ENCODE assay signal across 14 cellular contexts in the genomic region with DNA sequence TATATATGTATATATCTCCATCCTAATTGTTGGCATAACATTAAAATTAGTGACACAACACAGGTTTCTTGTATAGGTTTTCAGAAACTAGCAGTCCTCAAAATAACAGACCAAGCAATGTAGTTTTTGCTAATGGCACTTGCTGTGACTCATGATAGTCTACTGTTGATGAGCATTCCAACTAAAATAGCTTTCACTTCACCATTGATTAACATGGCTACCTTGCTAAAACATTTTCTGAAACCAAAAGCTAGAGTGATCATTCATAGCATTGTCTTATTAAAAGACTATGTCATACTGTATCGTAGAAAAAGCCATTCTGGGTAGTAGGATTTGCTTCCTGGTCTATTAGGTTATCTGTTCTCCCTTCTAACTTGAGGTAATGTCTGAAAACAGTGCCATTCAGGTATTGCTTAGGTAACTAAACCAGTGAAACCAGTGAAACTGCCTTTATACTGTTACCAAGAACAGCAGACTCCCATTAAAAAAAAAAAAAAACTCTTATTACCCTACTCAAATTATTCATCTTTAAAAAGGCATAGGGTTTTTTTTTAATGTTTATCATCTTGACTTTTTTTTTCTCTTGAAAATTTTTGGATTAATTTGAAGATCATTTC. TPM values are rescaled to one million over a fixed set of nuclear protein-coding genes. Genes with fewer than 3 reads are reported as not detected.
DNase-seq lines count a peak whose midpoint lies in the region; ATAC-seq, FAIRE-seq and TF ChIP-seq lines count a peak whose summit lies in the region.
"Had no signal": no experiment of that assay in that cellular context is flagged by ENCODE, and none has a peak within 500 bp of the region (broad histone marks: within the 10 kb centered on the region; RNA-seq: fewer than 3 reads in every experiment).

No MANE protein-coding gene starts in this region.

- H3K27me3 Mint-ChIP-seq in activated CD4-positive, alpha-beta memory T cell treated with anti-CD3 and anti-CD28 coated beads for 36 hours: no peaks in the 10 kb centered on the region
- no peaks in the 10 kb centered on the region for H3K27me3 Mint-ChIP-seq in natural killer cell treated with Interleukin-12 subunit alpha and Interleukin-12 subunit beta and Interleukin-15 and Interleukin-18, amount 100 ng/mL, for 72 hours

- in situ Hi-C loops in Caki2 (cut with HindIII; ENCODE audit: low pct_unique_long_range_greater_than_20kb, low sequenced_read_pairs): no loop called here

- H3K4me3 ChIP-seq in HEK293 (ENCODE audit: low read depth, low read length): no peak overlapping the region

- peaks cover 16% of the 10 kb centered on the region for H3K4me1 ChIP-seq in HEK293 (ENCODE audit: control insufficient read depth, insufficient read depth, low read length)

- H3K9me3 ChIP-seq in HEK293 (ENCODE audit: control insufficient read depth, insufficient read depth, low read depth, low read length): no peaks in the 10 kb centered on the region

- peaks cover 32% of the 10 kb centered on the region for H3K4me1 Mint-ChIP-seq in activated CD4-positive, alpha-beta memory T cell treated with anti-CD3 and anti-CD28 coated beads for 36 hours (ENCODE audit: low read depth)
- peaks cover 17 to 30% of the 10 kb centered on the region in 2 donors for H3K4me1 Mint-ChIP-seq in natural killer cell treated with Interleukin-12 subunit alpha and Interleukin-12 subunit beta and Interleukin-15 and Interleukin-18, amount 100 ng/mL, for 72 hours (ENCODE audit: low read depth in 2 of 2)

- peaks cover 20% of the 10 kb centered on the region for H3K36me3 Mint-ChIP-seq in activated CD4-positive, alpha-beta memory T cell treated with anti-CD3 and anti-CD28 coated beads for 36 hours
- H3K36me3 Mint-ChIP-seq in natural killer cell treated with Interleukin-12 subunit alpha and Interleukin-12 subunit beta and Interleukin-15 and Interleukin-18, amount 100 ng/mL, for 72 hours: peaks cover 6% of the 10 kb centered on the region

- ATAC-seq in natural killer cell treated with Interleukin-12 subunit alpha and Interleukin-12 subunit beta and Interleukin-15 and Interleukin-18, amount 100 ng/mL, for 72 hours: no peak
- no peak for ATAC-seq in HG03432 (IDR thresholded peaks at IDR 0.05; ENCODE audit: unreplicated experiment)
- ATAC-seq: naive thymus-derived CD8-positive, alpha-beta T cell had no signal

- POLR2A ChIA-PET in HEK293 (lab: Yijun Ruan, JAX): interaction anchor here (0.6 kb wide), 2 partner anchors 11 to 90 kb away, joined by 3 to 6 read pairs; a partner anchor contains a TSS
- POLR2A ChIA-PET in activated CD4-positive, alpha-beta memory T cell treated with anti-CD3 and anti-CD28 coated beads for 36 hours (lab: Charles Lee): interaction anchor here (0.7 to 4.9 kb wide), 4 partner anchors 18 to 215 kb away, joined by 3 to 36 read pairs (median 3); a partner anchor contains a TSS

- TF ChIP-seq CTCF in HEK293 (tag by site-specific recombination; IDR thresholded peaks at IDR 0.05): no peak

- DNase-seq in Caki2 (ENCODE audit: low read depth) (peak; percentile 19), COLO829 (ENCODE audit: low spot score) (no peak), epidermal melanocyte (ENCODE audit: insufficient read length, low spot score) (no peak), RCC 7860 (ENCODE audit: low spot score) (no peak)
- no peak for DNase-seq in activated CD4-positive, alpha-beta memory T cell treated with anti-CD3 and anti-CD28 coated beads for 36 hours
- no peak for DNase-seq in natural killer cell treated with Interleukin-12 subunit alpha and Interleukin-12 subunit beta and Interleukin-15 and Interleukin-18, amount 100 ng/mL, for 72 hours (ENCODE audit: low spot score)
- DNase-seq: amniotic stem cell; foreskin melanocyte; MV-4-11; naive thymus-derived CD8-positive, alpha-beta T cell had no signal

- H3K27ac ChIP-seq in HEK293 (ENCODE audit: extremely low read depth, low read depth, low read length): no peak overlapping the region

- peak overlapping the region; percentile 94 for H3K4me3 Mint-ChIP-seq in activated CD4-positive, alpha-beta memory T cell treated with anti-CD3 and anti-CD28 coated beads for 36 hours
- H3K4me3 Mint-ChIP-seq in natural killer cell treated with Interleukin-12 subunit alpha and Interleukin-12 subunit beta and Interleukin-15 and Interleukin-18, amount 100 ng/mL, for 72 hours: peak overlapping the region; percentile 99

- CTCF ChIA-PET in HEK293 (lab: Yijun Ruan, JAX): interaction anchor here (2.6 kb wide), 1 partner anchor 9 kb away, joined by 10 read pairs; no protein-coding TSS in a partner anchor
- CTCF ChIA-PET in activated CD4-positive, alpha-beta memory T cell treated with anti-CD3 and anti-CD28 coated beads for 36 hours (lab: Charles Lee): interaction anchor here (0.7 to 2.1 kb wide), 3 partner anchors 9 to 18 kb away, joined by 4 to 9 read pairs (median 5); no protein-coding TSS in a partner anchor

- intact Hi-C loops in activated CD4-positive, alpha-beta memory T cell treated with anti-CD3 and anti-CD28 coated beads for 36 hours (cut with micrococcal nuclease): loop anchor here (5.0 kb wide), 5 partner anchors 180 to 775 kb away; a partner anchor contains a TSS

- FAIRE-seq in RCC 7860 (lab: Jason Lieb, UNC): no peak
- FAIRE-seq: GM12891, H1 had no signal

- H3K27ac Mint-ChIP-seq in activated CD4-positive, alpha-beta memory T cell treated with anti-CD3 and anti-CD28 coated beads for 36 hours: peak overlapping the region; percentile 100
- H3K27ac Mint-ChIP-seq in natural killer cell treated with Interleukin-12 subunit alpha and Interleukin-12 subunit beta and Interleukin-15 and Interleukin-18, amount 100 ng/mL, for 72 hours: peak overlapping the region; percentile 100

- no peaks in the 10 kb centered on the region for H3K9me3 Mint-ChIP-seq in activated CD4-positive, alpha-beta memory T cell treated with anti-CD3 and anti-CD28 coated beads for 36 hours
- no peaks in the 10 kb centered on the region for H3K9me3 Mint-ChIP-seq in natural killer cell treated with Interleukin-12 subunit alpha and Interleukin-12 subunit beta and Interleukin-15 and Interleukin-18, amount 100 ng/mL, for 72 hours

- H3K36me3 ChIP-seq in HEK293 (ENCODE audit: control insufficient read depth in 2 of 2, insufficient read depth in 1 of 2, low read length in 2 of 2): peaks cover 0 to 7% of the 10 kb centered on the region in 2 experiments; a peak in 1 of 3 replicates

TF ChIP-seq in HEK293, 187 proteins besides CTCF, POLR2A, EP300 and RAD21 (continues in another document):
- TF ChIP-seq ZNF664 (tag by site-specific recombination; IDR thresholded peaks at IDR 0.05): no peak
- no peak for TF ChIP-seq ZNF548 (tag by site-specific recombination; IDR thresholded peaks at IDR 0.05)
- peak; percentile 71 for TF ChIP-seq PRDM1 (tag by site-specific recombination; IDR thresholded peaks at IDR 0.05)
- TF ChIP-seq, protein P1, sequence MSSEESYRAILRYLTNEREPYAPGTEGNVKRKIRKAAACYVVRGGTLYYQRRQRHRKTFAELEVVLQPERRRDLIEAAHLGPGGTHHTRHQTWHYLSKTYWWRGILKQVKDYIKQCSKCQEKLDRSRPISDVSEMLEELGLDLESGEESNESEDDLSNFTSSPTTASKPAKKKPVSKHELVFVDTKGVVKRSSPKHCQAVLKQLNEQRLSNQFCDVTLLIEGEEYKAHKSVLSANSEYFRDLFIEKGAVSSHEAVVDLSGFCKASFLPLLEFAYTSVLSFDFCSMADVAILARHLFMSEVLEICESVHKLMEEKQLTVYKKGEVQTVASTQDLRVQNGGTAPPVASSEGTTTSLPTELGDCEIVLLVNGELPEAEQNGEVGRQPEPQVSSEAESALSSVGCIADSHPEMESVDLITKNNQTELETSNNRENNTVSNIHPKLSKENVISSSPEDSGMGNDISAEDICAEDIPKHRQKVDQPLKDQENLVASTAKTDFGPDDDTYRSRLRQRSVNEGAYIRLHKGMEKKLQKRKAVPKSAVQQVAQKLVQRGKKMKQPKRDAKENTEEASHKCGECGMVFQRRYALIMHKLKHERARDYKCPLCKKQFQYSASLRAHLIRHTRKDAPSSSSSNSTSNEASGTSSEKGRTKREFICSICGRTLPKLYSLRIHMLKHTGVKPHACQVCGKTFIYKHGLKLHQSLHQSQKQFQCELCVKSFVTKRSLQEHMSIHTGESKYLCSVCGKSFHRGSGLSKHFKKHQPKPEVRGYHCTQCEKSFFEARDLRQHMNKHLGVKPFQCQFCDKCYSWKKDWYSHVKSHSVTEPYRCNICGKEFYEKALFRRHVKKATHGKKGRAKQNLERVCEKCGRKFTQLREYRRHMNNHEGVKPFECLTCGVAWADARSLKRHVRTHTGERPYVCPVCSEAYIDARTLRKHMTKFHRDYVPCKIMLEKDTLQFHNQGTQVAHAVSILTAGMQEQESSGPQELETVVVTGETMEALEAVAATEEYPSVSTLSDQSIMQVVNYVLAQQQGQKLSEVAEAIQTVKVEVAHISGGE (tag by site-specific recombination; conservative IDR thresholded peaks at IDR 0.05; ENCODE audit: low read depth): no peak
- no peak for TF ChIP-seq ZNF510 (tag by site-specific recombination; IDR thresholded peaks at IDR 0.05; ENCODE audit: insufficient replicate concordance)
- TF ChIP-seq, protein P2, sequence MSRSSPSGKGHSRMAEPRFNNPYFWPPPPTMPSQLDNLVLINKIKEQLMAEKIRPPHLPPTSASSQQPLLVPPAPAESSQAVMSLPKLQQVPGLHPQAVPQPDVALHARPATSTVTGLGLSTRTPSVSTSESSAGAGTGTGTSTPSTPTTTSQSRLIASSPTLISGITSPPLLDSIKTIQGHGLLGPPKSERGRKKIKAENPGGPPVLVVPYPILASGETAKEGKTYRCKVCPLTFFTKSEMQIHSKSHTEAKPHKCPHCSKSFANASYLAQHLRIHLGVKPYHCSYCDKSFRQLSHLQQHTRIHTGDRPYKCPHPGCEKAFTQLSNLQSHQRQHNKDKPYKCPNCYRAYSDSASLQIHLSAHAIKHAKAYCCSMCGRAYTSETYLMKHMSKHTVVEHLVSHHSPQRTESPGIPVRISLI (tag by site-specific recombination; IDR thresholded peaks at IDR 0.05): 0 out of 2 replicates have a peak, but pooled peaks have one; percentile 17
- TF ChIP-seq ZNF354C (tag by site-specific recombination; IDR thresholded peaks at IDR 0.05; ENCODE audit: borderline replicate concordance, low read depth): no peak
- TF ChIP-seq ZNF404 (tag by site-specific recombination; IDR thresholded peaks at IDR 0.05): no peak
- no peak for TF ChIP-seq ZNF174 (tag by site-specific recombination; IDR thresholded peaks at IDR 0.05)

RNA-seq across cellular contexts. Expression of a gene that starts 2.4 kb away (rescaled TPM):
- 256 and 284 TPM in 2 replicates for total RNA-seq in Caki2 (2014; rRNA removed; shearing (Covaris generic); ENCODE audit: low replicate concordance)
- total RNA-seq in activated CD4-positive, alpha-beta memory T cell treated with anti-CD3 and anti-CD28 coated beads for 36 hours: 100 to 1,000 TPM; 203 to 206 TPM
- 100 to 1,000 TPM; 175 to 211 TPM for total RNA-seq in natural killer cell treated with Interleukin-12 subunit alpha and Interleukin-12 subunit beta and Interleukin-15 and Interleukin-18, amount 100 ng/mL, for 72 hours

RNA-seq across cellular contexts. Expression of a gene that starts 51.8 kb away (rescaled TPM):
- 60.7 and 65.8 TPM in 2 replicates for total RNA-seq in Caki2 (2014; rRNA removed; shearing (Covaris generic); ENCODE audit: low replicate concordance)
- 10 to 100 TPM; 17.9 to 19.0 TPM for total RNA-seq in activated CD4-positive, alpha-beta memory T cell treated with anti-CD3 and anti-CD28 coated beads for 36 hours
- total RNA-seq in natural killer cell treated with Interleukin-12 subunit alpha and Interleukin-12 subunit beta and Interleukin-15 and Interleukin-18, amount 100 ng/mL, for 72 hours: 10 to 100 TPM; 13.3 to 16.5 TPM
